In genomic region chr2:240383099-240383758, GRCh38 we compare ENCODE assay signal across 27 cellular contexts.
"Had no signal": no experiment of that assay in that cellular context is flagged by ENCODE, and none has a peak within 500 bp of the region (broad histone marks: within the 10 kb centered on the region; RNA-seq: fewer than 3 reads in every experiment).

No MANE protein-coding gene starts in this region.

- DNase-seq: activated CD4-positive, alpha-beta T cell treated with anti-CD3 and anti-CD28 coated beads for 36 hours; activated CD4-positive, alpha-beta T cell treated with anti-CD3 and anti-CD28 coated beads, Interleukin-2, amount 50 U/mL, for 48 hours; activated CD8-positive, alpha-beta memory T cell treated with anti-CD3 and anti-CD28 coated beads, Interleukin-2, amount 50 U/mL, for 48 hours; activated naive CD4-positive, alpha-beta T cell; activated T-cell treated with anti-CD3 and anti-CD28 coated beads, Interleukin-2, amount 50 U/mL, for 4 hours; cerebellar nuclear complex; effector CD4-positive, alpha-beta T cell; erythroblast; foreskin fibroblast; midbrain; natural killer cell; small intestine; stimulated activated CD4-positive, alpha-beta T cell treated with anti-CD3 and anti-CD28 coated beads, Interleukin-2, amount 100 ng/mL, for 24 hours; T1000; testis had no signal

- H3K27ac ChIP-seq: left lung, neutrophil, parathyroid adenoma, right lobe of liver, testis, vagina had no signal

- H3K27ac Mint-ChIP-seq: activated CD4-positive, alpha-beta T cell treated with anti-CD3 and anti-CD28 coated beads for 36 hours; activated naive CD8-positive, alpha-beta T cell; activated T-helper 2 cell treated with anti-CD3 and anti-CD28 coated beads, Interferon-gamma antibody, Interleukin-2, Interleukin-4, amounts not matched to agents 10 μg/mL and 5 μg/mL and 100 μg/mL, durations not matched to agents 14 hours and 24 hours and 36 hours; dendritic cell treated with granulocyte-macrophage colony-stimulating factor and Interleukin-4, amounts not matched to agents 40 ng/mL and 50 ng/mL, for 4 days; natural killer cell; stimulated activated effector memory CD8-positive, alpha-beta T cell treated with anti-CD3 and anti-CD28 coated beads, Interleukin-12 subunit alpha, Interleukin-12 subunit beta, amount 100 ng/mL, for 72 hours; T-helper 1 cell treated with Interleukin-12 subunit alpha and Interleukin-12 subunit beta and Interleukin-4 antibody, amounts not matched to agents 30 μg/mL and 1 μg/mL, for 36 hours; type B pancreatic cell; WTC11 had no signal

- H3K4me1 ChIP-seq: left lung, parathyroid adenoma, right lobe of liver had no signal

- H3K9me3 Mint-ChIP-seq: activated T-cell treated with anti-CD3 and anti-CD28 coated beads, Interleukin-2, amount 50 U/mL, for 4 hours; activated T-helper 2 cell treated with anti-CD3 and anti-CD28 coated beads, Interferon-gamma antibody, Interleukin-2, Interleukin-4, amounts not matched to agents 10 μg/mL and 5 μg/mL and 100 μg/mL, durations not matched to agents 14 hours and 24 hours and 36 hours; dendritic cell treated with granulocyte-macrophage colony-stimulating factor and Interleukin-4, amounts not matched to agents 40 ng/mL and 50 ng/mL, for 4 days; natural killer cell; stimulated activated effector memory CD8-positive, alpha-beta T cell treated with anti-CD3 and anti-CD28 coated beads, Interleukin-12 subunit alpha, Interleukin-12 subunit beta, amount 100 ng/mL, for 72 hours; T-helper 1 cell treated with Interleukin-12 subunit alpha and Interleukin-12 subunit beta and Interleukin-4 antibody, amounts not matched to agents 30 μg/mL and 1 μg/mL, for 36 hours; type B pancreatic cell; WTC11 had no signal

- H3K4me3 Mint-ChIP-seq: activated CD4-positive, alpha-beta T cell treated with anti-CD3 and anti-CD28 coated beads for 36 hours; activated naive CD8-positive, alpha-beta T cell; activated T-cell treated with anti-CD3 and anti-CD28 coated beads, Interleukin-2, amount 50 U/mL, for 4 hours; dendritic cell treated with granulocyte-macrophage colony-stimulating factor and Interleukin-4, amounts not matched to agents 40 ng/mL and 50 ng/mL, for 4 days; natural killer cell; stimulated activated effector memory CD8-positive, alpha-beta T cell treated with anti-CD3 and anti-CD28 coated beads, Interleukin-12 subunit alpha, Interleukin-12 subunit beta, amount 100 ng/mL, for 72 hours; T-helper 1 cell treated with Interleukin-12 subunit alpha and Interleukin-12 subunit beta and Interleukin-4 antibody, amounts not matched to agents 30 μg/mL and 1 μg/mL, for 36 hours; type B pancreatic cell; WTC11 had no signal

- ATAC-seq: activated CD4-positive, alpha-beta T cell treated with anti-CD3 and anti-CD28 coated beads for 36 hours; activated T-cell treated with anti-CD3 and anti-CD28 coated beads, Interleukin-2, amount 50 U/mL, for 4 hours; left lung; natural killer cell; stimulated activated effector memory CD8-positive, alpha-beta T cell treated with anti-CD3 and anti-CD28 coated beads, Interleukin-12 subunit alpha, Interleukin-12 subunit beta, amount 100 ng/mL, for 72 hours; WTC11 had no signal

- H3K4me1 Mint-ChIP-seq: natural killer cell; stimulated activated effector memory CD8-positive, alpha-beta T cell treated with anti-CD3 and anti-CD28 coated beads, Interleukin-12 subunit alpha, Interleukin-12 subunit beta, amount 100 ng/mL, for 72 hours; WTC11 had no signal

- H3K27me3 ChIP-seq: right lobe of liver, testis, vagina had no signal

- H3K9me3 ChIP-seq: left lung, neutrophil, right lobe of liver, testis, vagina had no signal

- H3K36me3 ChIP-seq: left lung, neutrophil, right lobe of liver, vagina had no signal

- H3K27me3 Mint-ChIP-seq: activated naive CD8-positive, alpha-beta T cell had no signal

- H3K4me3 ChIP-seq: left lung, right lobe of liver, testis, vagina had no signal

- H3K36me3 Mint-ChIP-seq: activated naive CD8-positive, alpha-beta T cell; natural killer cell; stimulated activated effector memory CD8-positive, alpha-beta T cell treated with anti-CD3 and anti-CD28 coated beads, Interleukin-12 subunit alpha, Interleukin-12 subunit beta, amount 100 ng/mL, for 72 hours; type B pancreatic cell; WTC11 had no signal
